8 cellular contexts compared by ENCODE assay signal in genomic region chr4:76306882-76307669, GRCh38. TPM values are rescaled to one million over a fixed set of nuclear protein-coding genes. Genes with fewer than 3 reads are reported as not detected.
DNase-seq lines count a peak whose midpoint lies in the region; ATAC-seq and TF ChIP-seq lines count a peak whose summit lies in the region.

No MANE protein-coding gene starts in this region.

- H3K4me1 ChIP-seq in right atrium auricular region: peaks cover 0 to 38% of the 10 kb centered on the region in 2 donors

- H3K36me3 ChIP-seq in right atrium auricular region: peaks cover 16% of the 10 kb centered on the region

- H3K9me3 ChIP-seq in right atrium auricular region: no peaks in the 10 kb centered on the region

- peak overlapping the region; percentile 90 to 92 for H3K27ac ChIP-seq in right atrium auricular region

- TF ChIP-seq CTCF in right atrium auricular region (IDR thresholded peaks at IDR 0.05): peak; percentile 14 to 57

- H3K27me3 ChIP-seq in right atrium auricular region: no peaks in the 10 kb centered on the region

- ATAC-seq in GM19455 (IDR thresholded peaks at IDR 0.05; ENCODE audit: unreplicated experiment) (no peak), HG02678 (IDR thresholded peaks at IDR 0.05; ENCODE audit: unreplicated experiment) (no peak)

- H3K4me3 ChIP-seq in right atrium auricular region: peak overlapping the region; percentile 54 to 79

- peak; percentile 30 for DNase-seq in activated naive CD4-positive, alpha-beta T cell treated with Interleukin-2 at 50 U/mL for 16 hours
- no peak for DNase-seq in activated naive CD4-positive, alpha-beta T cell (lab: John Stamatoyannopoulos, UW)
- DNase-seq in NCI-H526 treated with DMSO at 0.1 percent for 48 hours (lab: John Stamatoyannopoulos, UW): peak; percentile 10
- DNase-seq in anterior cingulate cortex (lab: John Stamatoyannopoulos, UW): peak in 35 of 58 donors; percentile 8 to 63 (median 21)
- DNase-seq in right atrium auricular region (ENCODE audit: low spot score): peak; percentile 74
- peak; percentile 22 for DNase-seq in pons (ENCODE audit: low spot score)

RNA-seq across cellular contexts. Expression of gene STBD1, which starts 0.5 kb away (rescaled TPM):
- total RNA-seq in right atrium auricular region: 10 to 100 TPM; 25.3 to 28.4 TPM

RNA-seq across cellular contexts. Expression of gene FAM47E, which starts 55.6 kb away (rescaled TPM):
- 1 to 10 TPM; 1.0 to 2.2 TPM for total RNA-seq in right atrium auricular region

Comparison
In these comparisons a context has a peak if more than half of its experiments do, and no peak if none do; other contexts are left out.
1. DNase-seq: peak in activated naive CD4-positive, alpha-beta T cell treated with Interleukin-2 at 50 U/mL for 16 hours (single experiment), NCI-H526 treated with DMSO at 0.1 percent for 48 hours (single experiment), anterior cingulate cortex (35 of 58), right atrium auricular region (single experiment) and pons (single experiment); none in activated naive CD4-positive, alpha-beta T cell (0 of 4).